Comparison of ENCODE assay signal across 1 cellular context in the genomic region with DNA sequence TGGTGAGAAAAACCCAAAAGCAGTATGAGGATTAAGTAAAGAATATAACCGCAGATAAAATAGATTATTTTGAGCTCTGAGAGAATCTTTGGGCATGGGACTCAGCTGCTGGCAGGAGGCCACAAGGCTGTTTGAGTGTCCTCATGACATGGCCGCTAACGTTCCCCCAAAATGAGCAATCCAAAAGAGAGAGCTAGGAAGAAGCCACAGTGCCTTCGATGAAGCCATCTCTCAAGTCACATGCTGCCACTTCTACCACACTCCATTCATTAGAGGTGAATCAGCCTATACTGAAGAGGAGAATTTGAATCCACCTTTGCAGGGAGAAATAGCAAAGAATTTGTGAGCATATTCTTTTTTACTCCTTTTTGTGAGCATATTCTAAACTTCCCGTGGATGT.
TF ChIP-seq lines count a peak whose summit lies in the region.

No MANE protein-coding gene starts in this region.

TF ChIP-seq in GM23338, 12 proteins besides CTCF, POLR2A, EP300 and RAD21 (continued from another document):
- TF ChIP-seq, protein P1, sequence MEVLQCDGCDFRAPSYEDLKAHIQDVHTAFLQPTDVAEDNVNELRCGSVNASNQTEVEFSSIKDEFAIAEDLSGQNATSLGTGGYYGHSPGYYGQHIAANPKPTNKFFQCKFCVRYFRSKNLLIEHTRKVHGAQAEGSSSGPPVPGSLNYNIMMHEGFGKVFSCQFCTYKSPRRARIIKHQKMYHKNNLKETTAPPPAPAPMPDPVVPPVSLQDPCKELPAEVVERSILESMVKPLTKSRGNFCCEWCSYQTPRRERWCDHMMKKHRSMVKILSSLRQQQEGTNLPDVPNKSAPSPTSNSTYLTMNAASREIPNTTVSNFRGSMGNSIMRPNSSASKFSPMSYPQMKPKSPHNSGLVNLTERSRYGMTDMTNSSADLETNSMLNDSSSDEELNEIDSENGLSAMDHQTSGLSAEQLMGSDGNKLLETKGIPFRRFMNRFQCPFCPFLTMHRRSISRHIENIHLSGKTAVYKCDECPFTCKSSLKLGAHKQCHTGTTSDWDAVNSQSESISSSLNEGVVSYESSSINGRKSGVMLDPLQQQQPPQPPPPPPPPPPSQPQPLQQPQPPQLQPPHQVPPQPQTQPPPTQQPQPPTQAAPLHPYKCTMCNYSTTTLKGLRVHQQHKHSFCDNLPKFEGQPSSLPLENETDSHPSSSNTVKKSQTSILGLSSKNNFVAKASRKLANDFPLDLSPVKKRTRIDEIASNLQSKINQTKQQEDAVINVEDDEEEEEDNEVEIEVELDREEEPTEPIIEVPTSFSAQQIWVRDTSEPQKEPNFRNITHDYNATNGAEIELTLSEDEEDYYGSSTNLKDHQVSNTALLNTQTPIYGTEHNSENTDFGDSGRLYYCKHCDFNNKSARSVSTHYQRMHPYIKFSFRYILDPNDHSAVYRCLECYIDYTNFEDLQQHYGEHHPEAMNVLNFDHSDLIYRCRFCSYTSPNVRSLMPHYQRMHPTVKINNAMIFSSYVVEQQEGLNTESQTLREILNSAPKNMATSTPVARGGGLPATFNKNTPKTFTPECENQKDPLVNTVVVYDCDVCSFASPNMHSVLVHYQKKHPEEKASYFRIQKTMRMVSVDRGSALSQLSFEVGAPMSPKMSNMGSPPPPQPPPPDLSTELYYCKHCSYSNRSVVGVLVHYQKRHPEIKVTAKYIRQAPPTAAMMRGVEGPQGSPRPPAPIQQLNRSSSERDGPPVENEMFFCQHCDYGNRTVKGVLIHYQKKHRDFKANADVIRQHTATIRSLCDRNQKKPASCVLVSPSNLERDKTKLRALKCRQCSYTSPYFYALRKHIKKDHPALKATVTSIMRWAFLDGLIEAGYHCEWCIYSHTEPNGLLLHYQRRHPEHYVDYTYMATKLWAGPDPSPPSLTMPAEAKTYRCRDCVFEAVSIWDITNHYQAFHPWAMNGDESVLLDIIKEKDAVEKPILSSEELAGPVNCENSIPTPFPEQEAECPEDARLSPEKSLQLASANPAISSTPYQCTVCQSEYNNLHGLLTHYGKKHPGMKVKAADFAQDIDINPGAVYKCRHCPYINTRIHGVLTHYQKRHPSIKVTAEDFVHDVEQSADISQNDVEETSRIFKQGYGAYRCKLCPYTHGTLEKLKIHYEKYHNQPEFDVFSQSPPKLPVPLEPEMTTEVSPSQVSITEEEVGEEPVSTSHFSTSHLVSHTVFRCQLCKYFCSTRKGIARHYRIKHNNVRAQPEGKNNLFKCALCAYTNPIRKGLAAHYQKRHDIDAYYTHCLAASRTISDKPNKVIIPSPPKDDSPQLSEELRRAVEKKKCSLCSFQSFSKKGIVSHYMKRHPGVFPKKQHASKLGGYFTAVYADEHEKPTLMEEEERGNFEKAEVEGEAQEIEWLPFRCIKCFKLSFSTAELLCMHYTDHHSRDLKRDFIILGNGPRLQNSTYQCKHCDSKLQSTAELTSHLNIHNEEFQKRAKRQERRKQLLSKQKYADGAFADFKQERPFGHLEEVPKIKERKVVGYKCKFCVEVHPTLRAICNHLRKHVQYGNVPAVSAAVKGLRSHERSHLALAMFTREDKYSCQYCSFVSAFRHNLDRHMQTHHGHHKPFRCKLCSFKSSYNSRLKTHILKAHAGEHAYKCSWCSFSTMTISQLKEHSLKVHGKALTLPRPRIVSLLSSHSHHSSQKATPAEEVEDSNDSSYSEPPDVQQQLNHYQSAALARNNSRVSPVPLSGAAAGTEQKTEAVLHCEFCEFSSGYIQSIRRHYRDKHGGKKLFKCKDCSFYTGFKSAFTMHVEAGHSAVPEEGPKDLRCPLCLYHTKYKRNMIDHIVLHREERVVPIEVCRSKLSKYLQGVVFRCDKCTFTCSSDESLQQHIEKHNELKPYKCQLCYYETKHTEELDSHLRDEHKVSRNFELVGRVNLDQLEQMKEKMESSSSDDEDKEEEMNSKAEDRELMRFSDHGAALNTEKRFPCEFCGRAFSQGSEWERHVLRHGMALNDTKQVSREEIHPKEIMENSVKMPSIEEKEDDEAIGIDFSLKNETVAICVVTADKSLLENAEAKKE (CRISPR knock-in tag; IDR thresholded peaks at IDR 0.05), result no peak
